In the genomic region with DNA sequence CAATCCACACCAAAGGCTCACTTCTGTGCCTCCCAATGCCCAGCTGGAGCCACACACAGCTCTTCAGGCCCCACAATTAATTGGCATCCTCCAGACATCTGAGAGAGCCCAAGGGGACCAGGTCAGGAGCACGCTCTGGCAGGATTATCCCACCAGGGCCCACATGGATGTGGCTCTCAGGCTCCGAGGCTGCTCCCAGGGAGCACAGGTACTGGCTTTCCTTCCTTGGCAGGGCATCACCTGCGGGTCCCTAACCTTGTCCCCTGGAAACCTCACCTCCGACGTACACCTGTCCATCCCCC, we compare ENCODE assay signal across 22 cellular contexts. TPM values are rescaled to one million over a fixed set of nuclear protein-coding genes. Genes with fewer than 3 reads are reported as not detected.
DNase-seq lines count a peak whose midpoint lies in the region; ATAC-seq, FAIRE-seq and TF ChIP-seq lines count a peak whose summit lies in the region.
"Had no signal": no experiment of that assay in that cellular context is flagged by ENCODE, and none has a peak within 500 bp of the region (broad histone marks: within the 10 kb centered on the region; RNA-seq: fewer than 3 reads in every experiment).

No MANE protein-coding gene starts in this region.

- H3K4me1 ChIP-seq in heart left ventricle: peaks cover 0 to 64% (median 8%) of the 10 kb centered on the region in 12 donors
- H3K4me1 ChIP-seq: ascending aorta, pancreas had no signal

- no peaks in the 10 kb centered on the region for H3K9me3 ChIP-seq in heart left ventricle
- H3K9me3 ChIP-seq: ascending aorta, gastroesophageal sphincter, pancreas had no signal

- FAIRE-seq in GM19239 (lab: Jason Lieb, UNC): no peak
- FAIRE-seq: pancreas had no signal

- H3K4me3 ChIP-seq in heart left ventricle: no peak overlapping the region
- peak overlapping the region; percentile 46 for H3K4me3 ChIP-seq in Jurkat, Clone E6-1 (ENCODE audit: low read length)
- H3K4me3 ChIP-seq: ascending aorta, gastroesophageal sphincter, pancreas, PC-9 had no signal

- H3K27ac ChIP-seq in heart left ventricle: peak overlapping the region in 1 of 12 donors; percentile 46
- H3K27ac ChIP-seq: ascending aorta, pancreas, PC-9 had no signal

- peaks cover 92% of the 10 kb centered on the region for H3K4me1 Mint-ChIP-seq in activated naive CD8-positive, alpha-beta T cell (ENCODE audit: low read depth)
- peaks cover 95% of the 10 kb centered on the region for H3K4me1 Mint-ChIP-seq in stimulated activated naive CD8-positive, alpha-beta T cell treated with anti-CD3 and anti-CD28 coated beads, Interleukin-15, amount 100 ng/mL, for 72 hours

- WGBS in heart left ventricle, 4 donors: 69 to 76% (median 72%) methylated on average over 5 of the region's 5 CpGs

- no peaks in the 10 kb centered on the region for H3K36me3 ChIP-seq in heart left ventricle
- H3K36me3 ChIP-seq: ascending aorta, gastroesophageal sphincter, pancreas had no signal

- DNase-seq in Right ventricle myocardium inferior (ENCODE audit: missing footprints) (no peak), heart left ventricle (no peak), HK-2 (ENCODE audit: unreplicated experiment) (no peak), GM19239 (ENCODE audit: insufficient read length, low spot score) (no peak), DMS153 (lab: John Stamatoyannopoulos, UW) (no peak)
- no peak for DNase-seq in Jurkat, Clone E6-1 (ENCODE audit: low read depth, low spot score)
- no peak for DNase-seq in stimulated activated naive CD8-positive, alpha-beta T cell treated with anti-CD3 and anti-CD28 coated beads, Interleukin-15, amount 100 ng/mL, for 72 hours
- DNase-seq: GF-D8, mesenchymal stem cell, natural killer cell, NCI-H1436 treated with DMSO at 0.1 percent for 48 hours, NCI-H748 treated with DMSO at 0.1 percent for 48 hours, pancreas, PC-9, T1000 had no signal

- peak; percentile 2 for ATAC-seq in Right ventricle myocardium inferior
- no peak for ATAC-seq in heart left ventricle
- ATAC-seq in stimulated activated naive CD8-positive, alpha-beta T cell treated with anti-CD3 and anti-CD28 coated beads, Interleukin-15, amount 100 ng/mL, for 72 hours: no peak
- ATAC-seq: natural killer cell had no signal

- intact Hi-C loops in Right ventricle myocardium inferior (cut with DNase I) (no loop called here), heart left ventricle (cut with DNase I) (no loop called here)

- no peak for TF ChIP-seq CTCF in heart left ventricle (IDR thresholded peaks at IDR 0.05)

- no peak for TF ChIP-seq POLR2A in heart left ventricle (IDR thresholded peaks at IDR 0.05)

- H3K27me3 ChIP-seq in heart left ventricle: peaks cover 0 to 18% (median 8%) of the 10 kb centered on the region in 9 donors
- H3K27me3 ChIP-seq: ascending aorta, pancreas had no signal

- H3K27me3 Mint-ChIP-seq in activated naive CD8-positive, alpha-beta T cell: no peaks in the 10 kb centered on the region
- H3K27me3 Mint-ChIP-seq in stimulated activated naive CD8-positive, alpha-beta T cell treated with anti-CD3 and anti-CD28 coated beads, Interleukin-15, amount 100 ng/mL, for 72 hours: no peaks in the 10 kb centered on the region
- H3K27me3 Mint-ChIP-seq: central memory CD8-positive, alpha-beta T cell had no signal

- H3K4me3 Mint-ChIP-seq in activated naive CD8-positive, alpha-beta T cell: peak overlapping the region; percentile 94
- peak overlapping the region; percentile 77 to 83 for H3K4me3 Mint-ChIP-seq in stimulated activated naive CD8-positive, alpha-beta T cell treated with anti-CD3 and anti-CD28 coated beads, Interleukin-15, amount 100 ng/mL, for 72 hours
- H3K4me3 Mint-ChIP-seq: natural killer cell had no signal

- no peaks in the 10 kb centered on the region for H3K9me3 Mint-ChIP-seq in activated naive CD8-positive, alpha-beta T cell (ENCODE audit: low read depth)
- peaks cover 0 to 2% of the 10 kb centered on the region in 2 donors for H3K9me3 Mint-ChIP-seq in stimulated activated naive CD8-positive, alpha-beta T cell treated with anti-CD3 and anti-CD28 coated beads, Interleukin-15, amount 100 ng/mL, for 72 hours
- H3K9me3 Mint-ChIP-seq: central memory CD8-positive, alpha-beta T cell; natural killer cell had no signal

- H3K36me3 Mint-ChIP-seq in activated naive CD8-positive, alpha-beta T cell: peaks cover 7% of the 10 kb centered on the region
- H3K36me3 Mint-ChIP-seq: natural killer cell had no signal

- H3K27ac Mint-ChIP-seq in activated naive CD8-positive, alpha-beta T cell: peak overlapping the region; percentile 92
- peak overlapping the region in 1 of 2 donors; percentile 99 for H3K27ac Mint-ChIP-seq in stimulated activated naive CD8-positive, alpha-beta T cell treated with anti-CD3 and anti-CD28 coated beads, Interleukin-15, amount 100 ng/mL, for 72 hours

RNA-seq across cellular contexts. Expression of a gene that starts 54.3 kb away (rescaled TPM):
- 0.22 TPM for total RNA-seq in Right ventricle myocardium inferior
- 1 to 10 TPM in 2 of 9 donors, under 1 TPM in 6, not detected in 1; 0.12 to 6.1 (median 0.40) TPM for total RNA-seq in heart left ventricle
- under 1 TPM; 0.08 to 0.19 TPM for polyA plus RNA-seq in heart left ventricle
- polyA plus RNA-seq in Jurkat, Clone E6-1 (2012; ENCODE audit: insufficient read depth, insufficient read length): 29.8 TPM
- total RNA-seq: ascending aorta, H7, MCF 10A, SK-MEL-5 had no signal
